In genomic region chr20:32018269-32019155, GRCh38 we compare ENCODE assay signal across 8 cellular contexts. TPM values are rescaled to one million over a fixed set of nuclear protein-coding genes. Genes with fewer than 3 reads are reported as not detected.
DNase-seq lines count a peak whose midpoint lies in the region; ATAC-seq and TF ChIP-seq lines count a peak whose summit lies in the region.

No MANE protein-coding gene starts in this region.

- no peak overlapping the region for H3K27ac ChIP-seq in IMR-90 (ENCODE audit: insufficient read depth, low read length)

- H3K4me1 Mint-ChIP-seq in activated naive CD4-positive, alpha-beta T cell treated with anti-CD3 and anti-CD28 coated beads, Interleukin-2, amount 50 U/mL, for 24 hours, result peaks cover 24% of the 10 kb centered on the region

- H3K56ac ChIP-seq in IMR-90 (ENCODE audit: extremely low read depth, insufficient read depth, low read length), result no peak overlapping the region

- no peaks in the 10 kb centered on the region for H3K36me3 ChIP-seq in IMR-90 (ENCODE audit: control insufficient read depth, insufficient read depth, low read length)
- no peaks in the 10 kb centered on the region for H3K36me3 ChIP-seq in iPS-15b (ENCODE audit: control insufficient read depth, insufficient read depth, low read length)

- no peak overlapping the region for H3K4me3 ChIP-seq in IMR-90 (ENCODE audit: insufficient read depth, low read depth, low read length)
- H3K4me3 ChIP-seq in iPS-15b (ENCODE audit: low read depth, low read length), result peak overlapping the region; percentile 93

- no TSS peak for BruUV-seq in IMR-90 (replicated peaks; lab: Mats Ljungman, UMichigan)

- dilution Hi-C loops in IMR-90 (cut with HindIII; ENCODE audit: low sequenced_read_pairs, unreplicated experiment), result no loop called here

- no peak overlapping the region for H3K4me2 ChIP-seq in IMR-90 (ENCODE audit: low read depth, low read length)

- WGBS in IMR-90 (ENCODE audit: extremely low coverage in 2 of 2, insufficient read length in 1 of 2), 2 experiments, result 1% methylated on average over 44 of the region's 67 CpGs; no CpG with 5 or more reads in 1 of the 2 experiments

- no peaks in the 10 kb centered on the region for H3K79me1 ChIP-seq in IMR-90 (ENCODE audit: low read depth in 1 of 2, low read length in 2 of 2)

- H4K91ac ChIP-seq in IMR-90 (ENCODE audit: insufficient read depth, low read depth, low read length), result no peak overlapping the region

- no peak overlapping the region for H4K5ac ChIP-seq in IMR-90 (ENCODE audit: low read depth, low read length)

- intact Hi-C loops in IMR-90 (cut with micrococcal nuclease), result no loop called here

- POLR2A ChIA-PET in IMR-90 (lab: Charles Lee; ENCODE audit: unreplicated experiment), result no interaction called here

- TF ChIP-seq CTCF in IMR-90 (conservative IDR thresholded peaks at IDR 0.05; ENCODE audit: low read depth, low read length), result no peak

- H2AK5ac ChIP-seq in IMR-90 (ENCODE audit: low read depth, low read length), result no peak overlapping the region

- no peak overlapping the region for H2AK9ac ChIP-seq in IMR-90 (replicated peaks; ENCODE audit: low read depth, low read length, poor library complexity)

- peak; percentile 40 for ATAC-seq in IMR-90 (ENCODE audit: low read depth)
- ATAC-seq in GM18498 (IDR thresholded peaks at IDR 0.05; ENCODE audit: unreplicated experiment), result no peak

- H3K27me3 ChIP-seq in IMR-90 (ENCODE audit: control insufficient read depth, insufficient read depth, low read length) (peaks cover 65% of the 10 kb centered on the region), iPS-15b (ENCODE audit: control insufficient read depth, insufficient read depth, low read length) (peaks cover 6% of the 10 kb centered on the region)

- H3K4me1 ChIP-seq in IMR-90 (ENCODE audit: control insufficient read depth, insufficient read depth, low read length) (no peaks in the 10 kb centered on the region), iPS-15b (ENCODE audit: control insufficient read depth, insufficient read depth, low read length) (peaks cover 5% of the 10 kb centered on the region)

- H3K14ac ChIP-seq in IMR-90 (replicated peaks; ENCODE audit: low read depth, low read length), result no peak overlapping the region

- H4K20me1 ChIP-seq in IMR-90 (ENCODE audit: insufficient read depth, low read length), result no peaks in the 10 kb centered on the region

- peaks cover 53% of the 10 kb centered on the region for H3K27me3 Mint-ChIP-seq in activated naive CD4-positive, alpha-beta T cell treated with anti-CD3 and anti-CD28 coated beads, Interleukin-2, amount 50 U/mL, for 24 hours

- peak; percentile 92 for DNase-seq in Caki2 (ENCODE audit: low read depth)
- no peak for DNase-seq in IMR-90
- peak; percentile 85 for DNase-seq in RPMI8226
- DNase-seq in stimulated activated CD4-positive, alpha-beta T cell treated with anti-CD3 and anti-CD28 coated beads, Interleukin-12 subunit alpha, Interleukin-12 subunit beta, amount 100 ng/mL, for 48 hours (ENCODE audit: low read depth in 2 of 3, low spot score in 1 of 3), result peak; percentile 17 to 46 (median 42)
- no peak for DNase-seq in inferior parietal cortex (ENCODE audit: extremely low spot score)

- no peak overlapping the region for H3K4ac ChIP-seq in IMR-90 (ENCODE audit: low read depth, low read length)

- no peak overlapping the region for H2BK120ac ChIP-seq in IMR-90 (ENCODE audit: low read depth, low read length)

- no peaks in the 10 kb centered on the region for H3K9me3 Mint-ChIP-seq in activated naive CD4-positive, alpha-beta T cell treated with anti-CD3 and anti-CD28 coated beads, Interleukin-2, amount 50 U/mL, for 24 hours

- H3K9me3 ChIP-seq in IMR-90 (ENCODE audit: control insufficient read depth, insufficient read depth, low read length) (peaks cover 2% of the 10 kb centered on the region; the same call in 1 of the 2 replicates), iPS-15b (ENCODE audit: control insufficient read depth, insufficient read depth, low read length) (no peaks in the 10 kb centered on the region)

- H4K8ac ChIP-seq in IMR-90 (ENCODE audit: low read depth in 2 of 2, low read length in 2 of 2), result no peak overlapping the region

- no peak overlapping the region for H3K23ac ChIP-seq in IMR-90 (ENCODE audit: low read depth, low read length)

- H2BK20ac ChIP-seq in IMR-90 (ENCODE audit: low read depth, low read length), result no peak overlapping the region

- no peak overlapping the region for H2BK15ac ChIP-seq in IMR-90 (ENCODE audit: low read depth, low read length)

- no peak overlapping the region for H3K27ac Mint-ChIP-seq in activated naive CD4-positive, alpha-beta T cell treated with anti-CD3 and anti-CD28 coated beads, Interleukin-2, amount 50 U/mL, for 24 hours

- H3K36me3 Mint-ChIP-seq in activated naive CD4-positive, alpha-beta T cell treated with anti-CD3 and anti-CD28 coated beads, Interleukin-2, amount 50 U/mL, for 24 hours, result peaks cover 2% of the 10 kb centered on the region

- no peaks in the 10 kb centered on the region for H3K9me1 ChIP-seq in IMR-90 (ENCODE audit: insufficient read depth, low read length)

- TF ChIP-seq POLR2A in IMR-90 (IDR thresholded peaks at IDR 0.05; ENCODE audit: low read depth, low read length), result no peak

- CTCF ChIA-PET in IMR-90 (lab: Yijun Ruan, JAX), result no interaction called here

- no peak for TF ChIP-seq RAD21 in IMR-90 (IDR thresholded peaks at IDR 0.05; ENCODE audit: low read length)

- H2BK5ac ChIP-seq in IMR-90 (ENCODE audit: low read depth, low read length, poor library complexity, severe bottlenecking), result no peak overlapping the region

- no peak overlapping the region for H3K9ac ChIP-seq in IMR-90 (ENCODE audit: low read depth, low read length)
- no peak overlapping the region for H3K9ac ChIP-seq in iPS-15b (ENCODE audit: low read depth, low read length)

- in situ Hi-C loops in Caki2 (cut with HindIII; ENCODE audit: low pct_unique_long_range_greater_than_20kb, low sequenced_read_pairs), result no loop called here
- in situ Hi-C loops in IMR-90 (cut with MboI; ENCODE audit: low sequenced_read_pairs), result no loop called here

- H2AFZ ChIP-seq in IMR-90 (replicated peaks; ENCODE audit: low read length, poor library complexity), result peak overlapping the region; percentile 86

- H3K4me3 Mint-ChIP-seq in activated naive CD4-positive, alpha-beta T cell treated with anti-CD3 and anti-CD28 coated beads, Interleukin-2, amount 50 U/mL, for 24 hours, result peak overlapping the region; percentile 76

- no peak overlapping the region for H3K18ac ChIP-seq in IMR-90 (ENCODE audit: low read depth, low read length)

TF ChIP-seq in IMR-90, 13 proteins besides CTCF, POLR2A, EP300 and RAD21:
- TF ChIP-seq ELK1 (IDR thresholded peaks at IDR 0.05; ENCODE audit: borderline replicate concordance, low read depth, low read length) (no peak), NFE2L2 (IDR thresholded peaks at IDR 0.05; ENCODE audit: low read depth, low read length) (no peak), MAZ (IDR thresholded peaks at IDR 0.05; ENCODE audit: borderline replicate concordance, low read depth, low read length) (no peak), CEBPB (IDR thresholded peaks at IDR 0.05; ENCODE audit: low read depth, low read length) (no peak), RFX5 (IDR thresholded peaks at IDR 0.05; ENCODE audit: low read depth, low read length) (no peak), RCOR1 (IDR thresholded peaks at IDR 0.05; ENCODE audit: insufficient replicate concordance, low read length) (no peak), MXI1 (IDR thresholded peaks at IDR 0.05; ENCODE audit: borderline replicate concordance, low read depth, low read length) (no peak), BHLHE40 (IDR thresholded peaks at IDR 0.05; ENCODE audit: low read depth, low read length) (no peak), SMC3 (IDR thresholded peaks at IDR 0.05; ENCODE audit: low read depth, low read length) (no peak), MAFK (IDR thresholded peaks at IDR 0.05; ENCODE audit: low read depth, low read length) (no peak), USF2 (IDR thresholded peaks at IDR 0.05; ENCODE audit: low read depth, low read length) (no peak), CHD1 (IDR thresholded peaks at IDR 0.05; ENCODE audit: low read depth, low read length) (no peak), FOS (IDR thresholded peaks at IDR 0.05; ENCODE audit: low read depth, low read length) (no peak)

RNA-seq across cellular contexts. Expression of gene CCM2L, which starts 8.3 kb away (rescaled TPM):
- 21.5 and 29.4 TPM in 2 replicates for total RNA-seq in Caki2 (2014; rRNA removed; shearing (Covaris generic); ENCODE audit: low replicate concordance)
- total RNA-seq in IMR-90 (2012; rRNA removed), result not detected in 2 replicates
- not detected in 2 replicates for polyA plus RNA-seq in IMR-90 (2012; rRNA removed)
- not detected in 2 replicates for polyA plus RNA-seq in IMR-90 (2012; cell fraction: cytosol; rRNA removed)
- polyA plus RNA-seq in IMR-90 (2012; cell fraction: nucleus; rRNA removed; ENCODE audit: low replicate concordance), result not detected in 2 replicates

RNA-seq across cellular contexts. Expression of gene HCK, which starts 33.5 kb away (rescaled TPM):
- not detected in 2 replicates for total RNA-seq in Caki2 (2014; rRNA removed; shearing (Covaris generic); ENCODE audit: low replicate concordance)
- not detected in 2 replicates for total RNA-seq in IMR-90 (2012; rRNA removed)
- polyA plus RNA-seq in IMR-90 (2012; rRNA removed), result not detected in 2 replicates
- not detected in 2 replicates for polyA plus RNA-seq in IMR-90 (2012; cell fraction: cytosol; rRNA removed)
- not detected in 2 replicates for polyA plus RNA-seq in IMR-90 (2012; cell fraction: nucleus; rRNA removed; ENCODE audit: low replicate concordance)

RNA-seq across cellular contexts. Expression of gene XKR7, which starts 50.6 kb away (rescaled TPM):
- total RNA-seq in Caki2 (2014; rRNA removed; shearing (Covaris generic); ENCODE audit: low replicate concordance), result 8.1 and 9.7 TPM in 2 replicates
- not detected in 2 replicates for total RNA-seq in IMR-90 (2012; rRNA removed)
- not detected in 2 replicates for polyA plus RNA-seq in IMR-90 (2012; rRNA removed)
- not detected in 2 replicates for polyA plus RNA-seq in IMR-90 (2012; cell fraction: cytosol; rRNA removed)
- 0.01 TPM in 1 of 2 replicates, not detected in the other for polyA plus RNA-seq in IMR-90 (2012; cell fraction: nucleus; rRNA removed; ENCODE audit: low replicate concordance)

Comparison
In these comparisons a context has a peak if more than half of its experiments do, and no peak if none do; other contexts are left out.
1. DNase-seq: peak in Caki2 (single experiment), RPMI8226 (single experiment) and stimulated activated CD4-positive, alpha-beta T cell treated with anti-CD3 and anti-CD28 coated beads, Interleukin-12 subunit alpha, Interleukin-12 subunit beta, amount 100 ng/mL, for 48 hours (3 of 3); none in IMR-90 (single experiment) and inferior parietal cortex (single experiment).
2. RNA of gene CCM2L, which starts 8.3 kb away (total RNA-seq): 21.5 to 29.4 TPM in Caki2; not detected in IMR-90; every median in the first group is over 10 times any median in the second.